Comparison of ENCODE assay signal across 1 cellular context in the genomic region with DNA sequence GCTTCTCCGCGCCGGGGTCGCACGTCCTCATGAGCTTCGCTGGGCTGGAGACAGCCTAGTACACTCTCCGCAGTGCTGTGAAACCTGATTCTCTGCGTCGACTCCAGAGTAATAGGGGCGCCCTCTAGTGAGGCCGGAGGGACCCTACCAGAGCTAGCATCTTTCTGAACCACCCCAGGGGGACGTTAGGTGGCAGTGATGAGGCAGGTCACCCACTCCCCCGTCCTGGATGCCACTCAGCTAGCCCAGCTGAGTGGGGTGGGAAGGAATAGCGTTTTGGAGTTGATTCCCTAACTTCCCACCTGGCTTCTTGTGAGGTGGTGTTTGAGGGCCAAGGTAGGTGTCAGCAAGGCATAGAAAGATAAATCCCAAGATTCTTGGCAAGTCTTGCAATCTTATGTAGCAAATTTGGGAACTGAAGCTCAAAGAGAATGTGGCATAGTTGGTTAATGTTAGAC.
TF ChIP-seq lines count a peak whose summit lies in the region.

No MANE protein-coding gene starts in this region.

TF ChIP-seq in GM23338, 12 proteins besides CTCF, POLR2A, EP300 and RAD21 (continued from another document):
- no peak for TF ChIP-seq REST (IDR thresholded peaks at IDR 0.05; ENCODE audit: unreplicated experiment)
- TF ChIP-seq STAT1 (IDR thresholded peaks at IDR 0.05; ENCODE audit: unreplicated experiment): no peak
TF ChIP-seq in GM23338: peak in this region for 1.
